Comparison of ENCODE assay signal across 14 cellular contexts in the genomic region with DNA sequence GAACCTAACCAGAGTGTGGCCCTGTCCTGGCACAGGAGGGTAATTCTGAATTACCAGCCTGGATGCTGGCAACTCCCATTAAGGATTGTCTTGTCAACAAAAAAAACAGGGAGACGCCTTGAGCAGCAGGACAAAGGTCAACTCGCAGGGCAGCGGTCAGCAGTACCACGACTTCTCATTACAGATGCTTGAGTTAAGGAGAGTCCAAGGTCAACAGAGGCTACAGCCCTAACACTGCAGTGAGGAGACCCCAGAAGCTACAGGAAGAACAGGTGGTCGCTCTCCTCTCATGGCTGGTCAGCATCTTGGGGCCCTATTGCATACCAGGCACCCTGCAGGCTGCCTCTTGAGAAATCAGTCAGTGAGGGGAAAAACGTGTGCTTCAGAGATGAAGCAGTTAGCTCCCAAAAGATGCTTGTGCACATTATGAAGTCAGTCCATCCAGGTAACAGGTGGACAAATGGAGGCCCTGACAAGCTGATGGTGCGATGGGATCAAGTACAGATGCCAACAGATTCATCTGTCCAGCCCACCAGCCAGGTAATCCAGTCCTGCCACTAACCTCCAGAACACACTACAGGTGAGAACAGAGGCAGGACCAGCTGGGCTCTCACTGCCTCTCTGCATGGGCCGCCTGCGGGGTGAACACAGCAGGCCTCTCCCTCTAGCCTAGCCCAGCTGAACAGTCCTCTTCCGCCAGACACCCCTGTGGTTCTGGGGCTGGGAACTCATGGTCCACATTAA. TPM values are rescaled to one million over a fixed set of nuclear protein-coding genes. Genes with fewer than 3 reads are reported as not detected.
DNase-seq lines count a peak whose midpoint lies in the region; ATAC-seq, FAIRE-seq and TF ChIP-seq lines count a peak whose summit lies in the region.
"Had no signal": no experiment of that assay in that cellular context is flagged by ENCODE, and none has a peak within 500 bp of the region (broad histone marks: within the 10 kb centered on the region; RNA-seq: fewer than 3 reads in every experiment).

No MANE protein-coding gene starts in this region.

- peaks cover 40% of the 10 kb centered on the region for H3K36me3 ChIP-seq in left ventricle myocardium inferior
- H3K36me3 ChIP-seq in right atrium auricular region = peaks cover 28% of the 10 kb centered on the region
- peaks cover 27 to 34% of the 10 kb centered on the region in 2 experiments for H3K36me3 ChIP-seq in GM12878 (ENCODE audit: control insufficient read depth in 2 of 2, insufficient read depth in 2 of 2, low read length in 1 of 2)
- peaks cover 39% of the 10 kb centered on the region for H3K36me3 ChIP-seq in muscle layer of colon (ENCODE audit: insufficient read depth, low read length)
- peaks cover 66% of the 10 kb centered on the region for H3K36me3 ChIP-seq in upper lobe of right lung

- H3K4me2 ChIP-seq in GM12878 (ENCODE audit: control insufficient read depth, insufficient read depth) = peak overlapping the region; percentile 91

- no peak overlapping the region for H2AFZ ChIP-seq in GM12878 (ENCODE audit: control insufficient read depth, low read depth, low read length)

- no peak for TF ChIP-seq EP300 in GM12878 (IDR thresholded peaks at IDR 0.05; ENCODE audit: borderline replicate concordance in 1 of 2, control insufficient read depth in 1 of 2, low read depth in 2 of 2, low read length in 2 of 2)

- peak; percentile 17; the same call in 1 of the 2 replicates for TF ChIP-seq POLR2A in GM12878 (IDR thresholded peaks at IDR 0.05; ENCODE audit: low read depth, low read length)

- H3K79me2 ChIP-seq in GM12878 (ENCODE audit: control insufficient read depth, insufficient read depth, low read length) = peaks cover 72% of the 10 kb centered on the region

- H3K4me1 ChIP-seq in left ventricle myocardium inferior = peaks cover 87% of the 10 kb centered on the region
- peaks cover 0 to 79% of the 10 kb centered on the region in 2 donors for H3K4me1 ChIP-seq in right atrium auricular region
- peaks cover 12% of the 10 kb centered on the region for H3K4me1 ChIP-seq in GM12878 (ENCODE audit: control insufficient read depth, insufficient read depth, low read length)
- peaks cover 72% of the 10 kb centered on the region for H3K4me1 ChIP-seq in muscle layer of colon (ENCODE audit: insufficient read depth, low read length)
- H3K4me1 ChIP-seq in upper lobe of right lung = peaks cover 75% of the 10 kb centered on the region

- H4K20me1 ChIP-seq in GM12878 (ENCODE audit: control insufficient read depth, insufficient read depth) = peaks cover 31% of the 10 kb centered on the region

- CTCF ChIA-PET in GM12878 (lab: Yijun Ruan, JAX) = interaction anchor here (1.0 kb wide), 1 partner anchor 29 kb away, joined by 3 read pairs; no protein-coding TSS in a partner anchor

- no peak for FAIRE-seq in GM12878 (lab: Jason Lieb, UNC)

- DNase-seq in left ventricle myocardium inferior = no peak
- DNase-seq in right atrium auricular region (ENCODE audit: low spot score) = no peak
- no peak for DNase-seq in GM12878 (ENCODE audit: low read depth, low spot score)
- DNase-seq in upper lobe of right lung = peak; percentile 52
- DNase-seq in islet precursor cell = no peak
- no peak for DNase-seq in caudate nucleus (lab: John Stamatoyannopoulos, UW)
- DNase-seq: COR-L47, GOT3, NCI-H1694 treated with DMSO at 0.1 percent for 48 hours, occipital lobe had no signal

- no peak for TF ChIP-seq RAD21 in GM12878 (IDR thresholded peaks at IDR 0.05; ENCODE audit: insufficient read depth, low read depth, low read length)

- ATAC-seq in GM12878 (no peak), upper lobe of right lung (no peak), GM18861 (IDR thresholded peaks at IDR 0.05; ENCODE audit: unreplicated experiment) (no peak)

- H3K27me3 ChIP-seq in left ventricle myocardium inferior (ENCODE audit: low read depth) (no peaks in the 10 kb centered on the region), right atrium auricular region (no peaks in the 10 kb centered on the region), GM12878 (replicated peaks in 1 of 2; ENCODE audit: control insufficient read depth in 2 of 2, insufficient read depth in 2 of 2, low read length in 1 of 2) (no peaks in the 10 kb centered on the region), muscle layer of colon (ENCODE audit: control insufficient read depth in 1 of 2, insufficient read depth in 2 of 2, low read length in 2 of 2) (no peaks in the 10 kb centered on the region), upper lobe of right lung (no peaks in the 10 kb centered on the region)

- RAD21 ChIA-PET in GM12878 (lab: Charles Lee; ENCODE audit: unreplicated experiment) = interaction anchor here (1.1 kb wide), 1 partner anchor 28 kb away, joined by 4 read pairs; no protein-coding TSS in a partner anchor

- peak overlapping the region; percentile 31 for H3K27ac ChIP-seq in left ventricle myocardium inferior (replicated peaks)
- H3K27ac ChIP-seq in right atrium auricular region = peak overlapping the region in 1 of 2 donors; percentile 100
- H3K27ac ChIP-seq in GM12878 (ENCODE audit: control insufficient read depth, insufficient read depth) = no peak overlapping the region
- H3K27ac ChIP-seq in muscle layer of colon (ENCODE audit: low read depth, low read length) = peak overlapping the region; percentile 22
- H3K27ac ChIP-seq in upper lobe of right lung = no peak overlapping the region
- H3K27ac ChIP-seq in caudate nucleus (ENCODE audit: low read depth, low read length) = no peak overlapping the region

- POLR2A ChIA-PET in GM12878 (lab: Charles Lee) = interaction anchor here (1.3 kb wide), 1 partner anchor 14 kb away, joined by 4 read pairs; no protein-coding TSS in a partner anchor

- intact Hi-C loops in left ventricle myocardium inferior (cut with micrococcal nuclease) (no loop called here), GM12878 (cut with micrococcal nuclease; ENCODE audit: unreplicated experiment) (no loop called here), upper lobe of right lung (cut with DNase I) (no loop called here)

- H3K9ac ChIP-seq in GM12878 (ENCODE audit: control insufficient read depth, insufficient read depth, low read length) = no peak overlapping the region; the same call in 1 of the 2 replicates
- H3K9ac ChIP-seq in muscle layer of colon (ENCODE audit: low read length) = no peak overlapping the region

- SMC1A ChIA-PET in GM12878 (lab: Charles Lee; ENCODE audit: uncharacterized antibody, unreplicated experiment) = no interaction called here

- WGBS in GM12878 (ENCODE audit: insufficient coverage, insufficient replicate concordance, low lambda C conversion rate, missing lambda C conversion rate) = 82% methylated on average over 10 of the region's 10 CpGs

- H3K9me3 ChIP-seq in left ventricle myocardium inferior (replicated peaks) (no peaks in the 10 kb centered on the region), right atrium auricular region (no peaks in the 10 kb centered on the region), GM12878 (replicated peaks; ENCODE audit: control insufficient read depth, insufficient read depth, low read length) (no peaks in the 10 kb centered on the region), muscle layer of colon (ENCODE audit: low read length) (no peaks in the 10 kb centered on the region), upper lobe of right lung (no peaks in the 10 kb centered on the region)

- TF ChIP-seq CTCF in left ventricle myocardium inferior (IDR thresholded peaks at IDR 0.05; ENCODE audit: borderline replicate concordance) (no peak), right atrium auricular region (IDR thresholded peaks at IDR 0.05) (no peak), GM12878 (IDR thresholded peaks at IDR 0.05 in 2 of 3, conservative IDR thresholded peaks at IDR 0.05 in 1 of 3; ENCODE audit: control insufficient read depth in 2 of 3, extremely low read depth in 1 of 3, insufficient read depth in 1 of 3, low read depth in 3 of 3, low read length in 3 of 3) (no peak), upper lobe of right lung (IDR thresholded peaks at IDR 0.05) (no peak)

- in situ Hi-C loops in GM12878 (cut with MboI) = no loop called here

- no TSS peak for BruUV-seq in GM12878 (replicated peaks; lab: Mats Ljungman, UMichigan)

- H3K4me3 ChIP-seq in left ventricle myocardium inferior (no peak overlapping the region), right atrium auricular region (no peak overlapping the region), GM12878 (no peak overlapping the region), muscle layer of colon (ENCODE audit: low read depth in 1 of 2, low read length in 2 of 2) (peak overlapping the region in 1 of 2 donors; percentile 14), upper lobe of right lung (no peak overlapping the region)

RNA-seq across cellular contexts. Expression of a gene that starts 4.2 kb away (rescaled TPM):
- total RNA-seq in left ventricle myocardium inferior (61.8 TPM), right atrium auricular region (10 to 100 TPM; 31.3 to 32.9 TPM), GM12878 (2014; rRNA removed) (17.3 and 25.0 TPM in 2 replicates), GM12878 (2014; rRNA removed; fragmentation: Illumina TruSeq; extraction: Trizol) (26.4 and 27.8 TPM in 2 replicates), GM12878 (2021) (85.5 and 94.2 TPM in 2 replicates), upper lobe of right lung (150 TPM)
- 85.1 and 93.8 TPM in 2 replicates for total RNA-seq in GM12878 (2013; cell fraction: nucleolus; rRNA removed)
- 42.9 TPM for polyA plus RNA-seq in GM12878 (2011; ENCODE audit: low read depth)
- polyA plus RNA-seq in GM12878 (2011; rRNA removed) (40.7 and 54.4 TPM in 2 replicates), GM12878 (2014; fragmentation: Illumina TruSeq; extraction: Trizol) (72.5 and 105 TPM in 2 replicates), GM12878 (2014; fragmentation: Nextera tagmentation; extraction: Ambion mirVana) (10 to 100 TPM in 1 of 2 experiments, 1 to 10 TPM in 1; 5.7 to 13.0 TPM), GM12878 (2014; rRNA removed) (74.9 and 90.3 TPM in 2 replicates), GM12878 (2016; fragmentation: Nextera tagmentation; extraction: Ambion mirVana) (10 to 100 TPM; 61.8 to 63.4 TPM)
- 58.6 and 69.9 TPM in 2 replicates for polyA plus RNA-seq in GM12878 (2011; cell fraction: cytosol; rRNA removed)
- polyA plus RNA-seq in GM12878 (2011; cell fraction: nucleus; rRNA removed) = 236 and 302 TPM in 2 replicates
- polyA plus RNA-seq in GM12878 (2012) = 62.0 and 78.9 TPM in 2 replicates
- polyA minus RNA-seq in GM12878 (2011; rRNA and poly(A)+ RNA removed) = 53.9 and 56.8 TPM in 2 replicates
- 25.1 and 26.0 TPM in 2 replicates for polyA minus RNA-seq in GM12878 (2011; cell fraction: cytosol; rRNA and poly(A)+ RNA removed)
- polyA minus RNA-seq in GM12878 (2011; cell fraction: nucleus; rRNA and poly(A)+ RNA removed) = 38.6 and 73.4 TPM in 2 replicates

RNA-seq across cellular contexts. Expression of a gene that starts 40.5 kb away (rescaled TPM):
- total RNA-seq in left ventricle myocardium inferior (8.5 TPM), right atrium auricular region (10 to 100 TPM in 1 of 2 donors, 1 to 10 TPM in 1; 5.0 to 19.5 TPM), GM12878 (2014; rRNA removed) (33.4 and 37.8 TPM in 2 replicates), GM12878 (2014; rRNA removed; fragmentation: Illumina TruSeq; extraction: Trizol) (10.2 and 10.3 TPM in 2 replicates), GM12878 (2021) (46.5 and 49.5 TPM in 2 replicates), upper lobe of right lung (77.5 TPM)
- 264 and 312 TPM in 2 replicates for total RNA-seq in GM12878 (2013; cell fraction: nucleolus; rRNA removed)
- polyA plus RNA-seq in GM12878 (2011; ENCODE audit: low read depth) = 24.0 TPM
- polyA plus RNA-seq in GM12878 (2011; rRNA removed) (18.0 and 44.4 TPM in 2 replicates), GM12878 (2014; fragmentation: Illumina TruSeq; extraction: Trizol) (0.44 and 4.6 TPM in 2 replicates), GM12878 (2014; fragmentation: Nextera tagmentation; extraction: Ambion mirVana) (1 to 10 TPM in 1 of 2 experiments, under 1 TPM in 1; 0.10 to 1.2 TPM), GM12878 (2014; rRNA removed) (30.0 and 33.0 TPM in 2 replicates), GM12878 (2016; fragmentation: Nextera tagmentation; extraction: Ambion mirVana) (1 to 10 TPM; 4.3 to 5.7 TPM)
- polyA plus RNA-seq in GM12878 (2011; cell fraction: cytosol; rRNA removed) = 60.2 and 98.5 TPM in 2 replicates
- polyA plus RNA-seq in GM12878 (2011; cell fraction: nucleus; rRNA removed) = 75.2 and 100 TPM in 2 replicates
- 102 and 145 TPM in 2 replicates for polyA plus RNA-seq in GM12878 (2012)
- polyA minus RNA-seq in GM12878 (2011; rRNA and poly(A)+ RNA removed) = 47.3 and 89.5 TPM in 2 replicates
- 32.2 and 37.6 TPM in 2 replicates for polyA minus RNA-seq in GM12878 (2011; cell fraction: cytosol; rRNA and poly(A)+ RNA removed)
- polyA minus RNA-seq in GM12878 (2011; cell fraction: nucleus; rRNA and poly(A)+ RNA removed) = 66.3 and 84.2 TPM in 2 replicates

RNA-seq across cellular contexts. Expression of a gene that starts 48.1 kb away (rescaled TPM):
- total RNA-seq in left ventricle myocardium inferior (0.47 TPM), right atrium auricular region (1 to 10 TPM in 1 of 2 donors, not detected in 1; 1.7 TPM), GM12878 (2014; rRNA removed) (not detected in 2 replicates), GM12878 (2014; rRNA removed; fragmentation: Illumina TruSeq; extraction: Trizol) (not detected in 2 replicates), GM12878 (2021) (0.33 TPM in 1 of 2 replicates, not detected in the other), upper lobe of right lung (7.2 TPM)
- total RNA-seq in GM12878 (2013; cell fraction: nucleolus; rRNA removed) = not detected in 2 replicates
- not detected for polyA plus RNA-seq in GM12878 (2011; ENCODE audit: low read depth)
- polyA plus RNA-seq in GM12878 (2011; rRNA removed) (not detected in 2 replicates), GM12878 (2014; fragmentation: Illumina TruSeq; extraction: Trizol) (not detected in 2 replicates), GM12878 (2014; fragmentation: Nextera tagmentation; extraction: Ambion mirVana) (not detected), GM12878 (2014; rRNA removed) (0.60 TPM in 1 of 2 replicates, not detected in the other), GM12878 (2016; fragmentation: Nextera tagmentation; extraction: Ambion mirVana) (not detected)
- polyA plus RNA-seq in GM12878 (2011; cell fraction: cytosol; rRNA removed) = 0.07 and 0.18 TPM in 2 replicates
- 0.33 and 0.53 TPM in 2 replicates for polyA plus RNA-seq in GM12878 (2011; cell fraction: nucleus; rRNA removed)
- polyA plus RNA-seq in GM12878 (2012) = 0.14 TPM in 1 of 2 replicates, not detected in the other
- not detected in 2 replicates for polyA minus RNA-seq in GM12878 (2011; rRNA and poly(A)+ RNA removed)
- not detected in 2 replicates for polyA minus RNA-seq in GM12878 (2011; cell fraction: cytosol; rRNA and poly(A)+ RNA removed)
- 0.19 TPM in 1 of 2 replicates, not detected in the other for polyA minus RNA-seq in GM12878 (2011; cell fraction: nucleus; rRNA and poly(A)+ RNA removed)
- total RNA-seq: cerebellum, occipital lobe, RPMI7951 had no signal

RNA-seq across cellular contexts. Expression of a gene that starts 56.7 kb away (rescaled TPM):
- total RNA-seq in left ventricle myocardium inferior (8.1 TPM), right atrium auricular region (1 to 10 TPM; 5.1 to 7.4 TPM), GM12878 (2014; rRNA removed) (43.0 and 49.0 TPM in 2 replicates), GM12878 (2014; rRNA removed; fragmentation: Illumina TruSeq; extraction: Trizol) (36.9 and 42.5 TPM in 2 replicates), GM12878 (2021) (69.1 and 74.1 TPM in 2 replicates), upper lobe of right lung (50.5 TPM)
- 92.3 and 116 TPM in 2 replicates for total RNA-seq in GM12878 (2013; cell fraction: nucleolus; rRNA removed)
- 82.9 TPM for polyA plus RNA-seq in GM12878 (2011; ENCODE audit: low read depth)
- polyA plus RNA-seq in GM12878 (2011; rRNA removed) (16.2 and 30.5 TPM in 2 replicates), GM12878 (2014; fragmentation: Illumina TruSeq; extraction: Trizol) (7.2 and 29.3 TPM in 2 replicates), GM12878 (2014; fragmentation: Nextera tagmentation; extraction: Ambion mirVana) (10 to 100 TPM in 1 of 2 experiments, 1 to 10 TPM in 1; 5.4 to 18.0 TPM), GM12878 (2014; rRNA removed) (123 and 135 TPM in 2 replicates), GM12878 (2016; fragmentation: Nextera tagmentation; extraction: Ambion mirVana) (10 to 100 TPM; 77.2 to 80.3 TPM)
- 93.0 and 152 TPM in 2 replicates for polyA plus RNA-seq in GM12878 (2011; cell fraction: cytosol; rRNA removed)
- 97.1 and 115 TPM in 2 replicates for polyA plus RNA-seq in GM12878 (2011; cell fraction: nucleus; rRNA removed)
- 44.5 and 61.4 TPM in 2 replicates for polyA plus RNA-seq in GM12878 (2012)
- 9.0 and 23.6 TPM in 2 replicates for polyA minus RNA-seq in GM12878 (2011; rRNA and poly(A)+ RNA removed)
- polyA minus RNA-seq in GM12878 (2011; cell fraction: cytosol; rRNA and poly(A)+ RNA removed) = 7.8 and 11.4 TPM in 2 replicates
- 13.3 and 20.4 TPM in 2 replicates for polyA minus RNA-seq in GM12878 (2011; cell fraction: nucleus; rRNA and poly(A)+ RNA removed)

Comparison
In these comparisons a context has a peak if more than half of its experiments do, and no peak if none do; other contexts are left out.
1. H3K27ac ChIP-seq: peak in left ventricle myocardium inferior (single experiment) and muscle layer of colon (single experiment); none in GM12878 (single experiment), upper lobe of right lung (single experiment) and caudate nucleus (single experiment).